ENCODE assay signal across 8 cellular contexts in genomic region chr15:31344824-31345605, GRCh38. TPM values are rescaled to one million over a fixed set of nuclear protein-coding genes. Genes with fewer than 3 reads are reported as not detected.
DNase-seq lines count a peak whose midpoint lies in the region; ATAC-seq lines count a peak whose summit lies in the region.

No MANE protein-coding gene starts in this region.

- peak overlapping the region; percentile 99 for H3K27ac Mint-ChIP-seq in activated naive CD8-positive, alpha-beta T cell treated with anti-CD3 and anti-CD28 coated beads for 36 hours
- peak overlapping the region; percentile 83 to 99 for H3K27ac Mint-ChIP-seq in natural killer cell treated with Interleukin-12 subunit alpha and Interleukin-12 subunit beta and Interleukin-15 and Interleukin-18, amount 100 ng/mL, for 72 hours

- peaks cover 84% of the 10 kb centered on the region for H3K4me1 Mint-ChIP-seq in activated naive CD8-positive, alpha-beta T cell treated with anti-CD3 and anti-CD28 coated beads for 36 hours
- H3K4me1 Mint-ChIP-seq in natural killer cell treated with Interleukin-12 subunit alpha and Interleukin-12 subunit beta and Interleukin-15 and Interleukin-18, amount 100 ng/mL, for 72 hours (ENCODE audit: low read depth in 2 of 2): peaks cover 86% of the 10 kb centered on the region in 2 donors

- no peaks in the 10 kb centered on the region for H3K27me3 Mint-ChIP-seq in activated naive CD8-positive, alpha-beta T cell treated with anti-CD3 and anti-CD28 coated beads for 36 hours
- no peaks in the 10 kb centered on the region for H3K27me3 Mint-ChIP-seq in natural killer cell treated with Interleukin-12 subunit alpha and Interleukin-12 subunit beta and Interleukin-15 and Interleukin-18, amount 100 ng/mL, for 72 hours

- no peaks in the 10 kb centered on the region for H3K9me3 Mint-ChIP-seq in activated naive CD8-positive, alpha-beta T cell treated with anti-CD3 and anti-CD28 coated beads for 36 hours
- no peaks in the 10 kb centered on the region for H3K9me3 Mint-ChIP-seq in natural killer cell treated with Interleukin-12 subunit alpha and Interleukin-12 subunit beta and Interleukin-15 and Interleukin-18, amount 100 ng/mL, for 72 hours

- peak; percentile 71 for DNase-seq in activated naive CD8-positive, alpha-beta T cell treated with anti-CD3 and anti-CD28 coated beads for 36 hours
- DNase-seq in natural killer cell treated with Interleukin-12 subunit alpha and Interleukin-12 subunit beta and Interleukin-15 and Interleukin-18, amount 100 ng/mL, for 72 hours (ENCODE audit: low spot score): no peak
- DNase-seq in cerebellar nuclear complex (lab: John Stamatoyannopoulos, UW) (no peak), germinal center (ENCODE audit: low spot score) (no peak), SKM-1 (lab: John Stamatoyannopoulos, UW; ENCODE audit: unreplicated experiment) (no peak), H4 (ENCODE audit: low spot score) (no peak)

- ATAC-seq in GM18907 (IDR thresholded peaks at IDR 0.05; ENCODE audit: unreplicated experiment): peak; percentile 40
- peak; percentile 42 for ATAC-seq in HG03045 (IDR thresholded peaks at IDR 0.05; ENCODE audit: unreplicated experiment)
- peak; percentile 53 to 62 for ATAC-seq in natural killer cell treated with Interleukin-12 subunit alpha and Interleukin-12 subunit beta and Interleukin-15 and Interleukin-18, amount 100 ng/mL, for 72 hours

- H3K36me3 Mint-ChIP-seq in activated naive CD8-positive, alpha-beta T cell treated with anti-CD3 and anti-CD28 coated beads for 36 hours: peaks cover 43% of the 10 kb centered on the region
- no peaks in the 10 kb centered on the region for H3K36me3 Mint-ChIP-seq in natural killer cell treated with Interleukin-12 subunit alpha and Interleukin-12 subunit beta and Interleukin-15 and Interleukin-18, amount 100 ng/mL, for 72 hours

- H3K4me3 Mint-ChIP-seq in activated naive CD8-positive, alpha-beta T cell treated with anti-CD3 and anti-CD28 coated beads for 36 hours: peak overlapping the region; percentile 97
- H3K4me3 Mint-ChIP-seq in natural killer cell treated with Interleukin-12 subunit alpha and Interleukin-12 subunit beta and Interleukin-15 and Interleukin-18, amount 100 ng/mL, for 72 hours: peak overlapping the region; percentile 92

RNA-seq across cellular contexts. Expression of gene KLF13, which starts 18.4 kb away (rescaled TPM):
- total RNA-seq in activated naive CD8-positive, alpha-beta T cell treated with anti-CD3 and anti-CD28 coated beads for 36 hours: 100 to 1,000 TPM; 110 to 111 TPM
- 100 to 1,000 TPM in 1 of 2 donors, 10 to 100 TPM in 1; 95.1 to 153 TPM for total RNA-seq in natural killer cell treated with Interleukin-12 subunit alpha and Interleukin-12 subunit beta and Interleukin-15 and Interleukin-18, amount 100 ng/mL, for 72 hours
- 12.0 and 20.8 TPM in 2 replicates for total RNA-seq in H4 (2014; rRNA removed; shearing (Covaris generic))
